ENCODE assay signal across 1 cellular context in genomic region chr2:196316050-196316430, GRCh38.
TF ChIP-seq lines count a peak whose summit lies in the region.

No MANE protein-coding gene starts in this region.

TF ChIP-seq in endothelial cell of umbilical vein, 7 proteins besides CTCF, POLR2A, EP300 and RAD21:
- no peak for TF ChIP-seq JUN (IDR thresholded peaks at IDR 0.05; ENCODE audit: borderline replicate concordance, insufficient read depth, insufficient read length, low read depth)
- TF ChIP-seq FOS (IDR thresholded peaks at IDR 0.05; ENCODE audit: borderline replicate concordance, insufficient read depth, low read length) = no peak
- TF ChIP-seq MAX (IDR thresholded peaks at IDR 0.05; ENCODE audit: insufficient read depth, insufficient read length) = no peak
- no peak for TF ChIP-seq GATA2 (IDR thresholded peaks at IDR 0.05; ENCODE audit: insufficient read depth, insufficient read length, low read depth, low read length)
- TF ChIP-seq EZH2 (IDR thresholded peaks at IDR 0.05; ENCODE audit: borderline replicate concordance, low read depth, low read length, severe bottlenecking) = no peak
- TF ChIP-seq POLR2AphosphoS5 (IDR thresholded peaks at IDR 0.05; ENCODE audit: insufficient read depth, low read depth, low read length) = no peak
- no peak for TF ChIP-seq MYC (IDR thresholded peaks at IDR 0.05; ENCODE audit: low read depth, low read length)
